26 cellular contexts compared by ENCODE assay signal in the genomic region with DNA sequence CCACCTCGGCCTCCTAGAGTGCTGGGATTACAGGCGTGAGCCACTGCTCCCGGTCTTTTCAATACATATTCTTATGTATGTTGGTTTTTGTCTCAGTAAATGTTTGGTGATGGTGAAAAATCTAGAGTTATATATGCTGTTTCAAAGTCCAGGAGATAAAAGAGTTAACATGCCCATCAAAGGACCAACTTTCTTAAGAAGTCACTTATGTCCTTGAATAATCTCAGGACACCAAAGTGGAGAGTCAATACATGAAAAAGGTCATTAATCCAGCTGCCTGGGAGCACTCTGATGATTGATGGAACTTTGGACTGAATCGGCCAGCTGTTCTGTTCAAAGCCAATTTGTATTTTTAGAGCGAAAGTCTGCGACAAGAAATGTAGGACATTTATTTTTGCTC.
"Had no signal": no experiment of that assay in that cellular context is flagged by ENCODE, and none has a peak within 500 bp of the region (broad histone marks: within the 10 kb centered on the region; RNA-seq: fewer than 3 reads in every experiment).

No MANE protein-coding gene starts in this region.

- H3K27me3 ChIP-seq: ascending aorta, breast epithelium, dorsolateral prefrontal cortex had no signal

- H3K4me3 ChIP-seq: ascending aorta, breast epithelium, coronary artery had no signal

- ATAC-seq: activated CD4-positive, alpha-beta T cell treated with anti-CD3 and anti-CD28 coated beads for 36 hours; activated CD8-positive, alpha-beta T cell treated with anti-CD3 and anti-CD28 coated beads, Interleukin-2, amount 10 ng/mL, durations not matched to agents 7 days and 5 days; activated naive CD4-positive, alpha-beta T cell treated with anti-CD3 and anti-CD28 coated beads, Interleukin-2, amount 50 U/mL, for 72 hours; activated T-cell treated with anti-CD3 and anti-CD28 coated beads, Interleukin-2, amount 50 U/mL, for 72 hours; esophagus mucosa had no signal

- H3K9me3 ChIP-seq: ascending aorta, breast epithelium had no signal

- DNase-seq: activated CD4-positive, alpha-beta memory T cell treated with anti-CD3 and anti-CD28 coated beads for 36 hours; activated CD4-positive, alpha-beta T cell treated with anti-CD3 and anti-CD28 coated beads for 36 hours; activated CD4-positive, alpha-beta T cell treated with anti-CD3 and anti-CD28 coated beads, Interleukin-2, amount 10 ng/mL, durations not matched to agents 24 days and 14 days; activated CD4-positive, CD25-positive, alpha-beta regulatory T cell; activated CD4-positive, CD25-positive, alpha-beta regulatory T cell treated with anti-CD3 and anti-CD28 coated beads, Interleukin-2, amount 50 U/mL, for 72 hours; activated CD8-positive, alpha-beta memory T cell treated with anti-CD3 and anti-CD28 coated beads, Interleukin-2, amount 50 U/mL, for 48 hours; activated CD8-positive, alpha-beta T cell treated with anti-CD3 and anti-CD28 coated beads, Interleukin-2, amount 10 ng/mL, durations not matched to agents 7 days and 5 days; activated gamma-delta T cell; activated naive CD4-positive, alpha-beta T cell; activated naive CD4-positive, alpha-beta T cell treated with anti-CD3 and anti-CD28 coated beads, Interleukin-2, amount 10 ng/mL, durations not matched to agents 7 days and 5 days; activated naive CD8-positive, alpha-beta T cell treated with anti-CD3 and anti-CD28 coated beads, Interleukin-2, amount 10 ng/mL, durations not matched to agents 7 days and 5 days; activated T-cell treated with anti-CD3 and anti-CD28 coated beads for 4 hours; activated T-cell treated with anti-CD3 and anti-CD28 coated beads, Interleukin-2, amount 50 U/mL, for 24 hours; activated T-cell treated with anti-CD3 and anti-CD28 coated beads, Interleukin-2, amount 50 U/mL, for 72 hours; dorsolateral prefrontal cortex; effector memory CD4-positive, alpha-beta T cell; endodermal cell; foreskin fibroblast; head of caudate nucleus; T-helper 2 cell had no signal

- FAIRE-seq: frontal cortex had no signal

- H3K36me3 ChIP-seq: ascending aorta, breast epithelium had no signal

- H3K27ac ChIP-seq: breast epithelium, coronary artery had no signal

- H3K4me1 ChIP-seq: breast epithelium had no signal
